18 cellular contexts compared by ENCODE assay signal in genomic region chr11:282171-282570, GRCh38. TPM values are rescaled to one million over a fixed set of nuclear protein-coding genes. Genes with fewer than 3 reads are reported as not detected.
DNase-seq lines count a peak whose midpoint lies in the region; ATAC-seq and TF ChIP-seq lines count a peak whose summit lies in the region.
"Had no signal": no experiment of that assay in that cellular context is flagged by ENCODE, and none has a peak within 500 bp of the region (broad histone marks: within the 10 kb centered on the region; RNA-seq: fewer than 3 reads in every experiment).

No MANE protein-coding gene starts in this region.

- H3K36me3 ChIP-seq in right atrium auricular region (no peaks in the 10 kb centered on the region), BE2C (no peaks in the 10 kb centered on the region)
- H3K36me3 ChIP-seq: cardiac muscle cell, suprapubic skin had no signal

- H3K4me3 ChIP-seq in right atrium auricular region (no peak overlapping the region), mononuclear cell (ENCODE audit: low read length) (peak overlapping the region; percentile 45), BE2C (ENCODE audit: low read depth, low read length) (no peak overlapping the region)
- H3K4me3 ChIP-seq: cardiac muscle cell had no signal

- no peaks in the 10 kb centered on the region for H3K9me3 ChIP-seq in right atrium auricular region
- H3K9me3 ChIP-seq in mononuclear cell (ENCODE audit: low read depth, low read length): no peaks in the 10 kb centered on the region
- no peaks in the 10 kb centered on the region for H3K9me3 ChIP-seq in BE2C
- H3K9me3 ChIP-seq: suprapubic skin had no signal

- intact Hi-C loops in Right ventricle myocardium superior (cut with DNase I): no loop called here

- TF ChIP-seq CTCF in right atrium auricular region (IDR thresholded peaks at IDR 0.05) (no peak), BE2C (IDR thresholded peaks at IDR 0.05; ENCODE audit: low read depth, low read length) (no peak)

- H3K4me1 ChIP-seq in right atrium auricular region: peaks cover 0 to 20% of the 10 kb centered on the region in 2 donors
- peaks cover 57% of the 10 kb centered on the region for H3K4me1 ChIP-seq in mononuclear cell (ENCODE audit: insufficient read depth, low read length)
- no peaks in the 10 kb centered on the region for H3K4me1 ChIP-seq in BE2C
- H3K4me1 ChIP-seq: foreskin keratinocyte, parathyroid adenoma had no signal

- no peak overlapping the region for H3K27ac ChIP-seq in right atrium auricular region
- H3K27ac ChIP-seq: cardiac muscle cell, foreskin keratinocyte, parathyroid adenoma, suprapubic skin, VCaP had no signal

- H3K27me3 ChIP-seq in right atrium auricular region (peaks cover 24 to 44% of the 10 kb centered on the region in 2 donors), mononuclear cell (ENCODE audit: insufficient read depth, low read length) (peaks cover 31% of the 10 kb centered on the region), BE2C (peaks cover 38% of the 10 kb centered on the region)

- DNase-seq in Right ventricle myocardium superior (peak; percentile 24), right atrium auricular region (ENCODE audit: low spot score) (no peak), BE2C (no peak), globus pallidus (ENCODE audit: low spot score) (no peak)
- DNase-seq in activated CD8-positive, alpha-beta memory T cell treated with anti-CD3 and anti-CD28 coated beads, Interleukin-2, amount 50 U/mL, for 48 hours: peak; percentile 55
- DNase-seq: activated naive CD4-positive, alpha-beta T cell treated with anti-CD3 and anti-CD28 coated beads, Interleukin-2, amount 50 U/mL, for 16 hours; DND-41; foreskin keratinocyte; H9; mesenchymal stem cell had no signal

- ATAC-seq in Right ventricle myocardium superior (ENCODE audit: poor library complexity): no peak
- ATAC-seq in HG03045 (IDR thresholded peaks at IDR 0.05; ENCODE audit: unreplicated experiment): no peak
- ATAC-seq: foreskin keratinocyte had no signal

RNA-seq across cellular contexts. Expression of gene NLRP6, which starts 4.0 kb away (rescaled TPM):
- total RNA-seq in Right ventricle myocardium superior (0.11 TPM), right atrium auricular region (under 1 TPM; 0.19 to 0.20 TPM), mononuclear cell (9.7 TPM)
- not detected for polyA plus RNA-seq in BE2C (2012; ENCODE audit: insufficient read depth, insufficient read length, low read depth)
- total RNA-seq: cardiac muscle cell, foreskin keratinocyte, H9 had no signal
- polyA plus RNA-seq: BJ, cardiac muscle cell, foreskin keratinocyte had no signal

RNA-seq across cellular contexts. Expression of gene PGGHG, which starts 6.8 kb away (rescaled TPM):
- total RNA-seq in Right ventricle myocardium superior (6.1 TPM), right atrium auricular region (1 to 10 TPM; 4.9 to 9.4 TPM), mononuclear cell (85.2 TPM)
- 0.51 TPM for polyA plus RNA-seq in BE2C (2012; ENCODE audit: insufficient read depth, insufficient read length, low read depth)

RNA-seq across cellular contexts. Expression of gene IFITM5, which starts 17.2 kb away (rescaled TPM):
- not detected for total RNA-seq in Right ventricle myocardium superior
- total RNA-seq in right atrium auricular region: not detected
- not detected for total RNA-seq in mononuclear cell
- polyA plus RNA-seq in BE2C (2012; ENCODE audit: insufficient read depth, insufficient read length, low read depth): not detected
- total RNA-seq: cardiac muscle cell, foreskin keratinocyte, H9, SK-MEL-5, suprapubic skin had no signal
- polyA plus RNA-seq: BJ, cardiac muscle cell, foreskin keratinocyte had no signal

RNA-seq across cellular contexts. Expression of gene IFITM2, which starts 25.4 kb away (rescaled TPM):
- total RNA-seq in Right ventricle myocardium superior (194 TPM), right atrium auricular region (100 to 1,000 TPM; 120 to 296 TPM), mononuclear cell (52.9 TPM)
- 5.4 TPM for polyA plus RNA-seq in BE2C (2012; ENCODE audit: insufficient read depth, insufficient read length, low read depth)

RNA-seq across cellular contexts. Expression of gene IFITM1, which starts 31.7 kb away (rescaled TPM):
- total RNA-seq in Right ventricle myocardium superior (83.1 TPM), right atrium auricular region (100 to 1,000 TPM in 1 of 2 donors, 10 to 100 TPM in 1; 82.3 to 241 TPM), mononuclear cell (276 TPM)
- not detected for polyA plus RNA-seq in BE2C (2012; ENCODE audit: insufficient read depth, insufficient read length, low read depth)

Comparison
In these comparisons a context has a peak if more than half of its experiments do, and no peak if none do; other contexts are left out.
1. DNase-seq: peak in Right ventricle myocardium superior (single experiment) and activated CD8-positive, alpha-beta memory T cell treated with anti-CD3 and anti-CD28 coated beads, Interleukin-2, amount 50 U/mL, for 48 hours (single experiment); none in right atrium auricular region (single experiment), BE2C (single experiment) and globus pallidus (single experiment).